8 cellular contexts compared by ENCODE assay signal in the genomic region with DNA sequence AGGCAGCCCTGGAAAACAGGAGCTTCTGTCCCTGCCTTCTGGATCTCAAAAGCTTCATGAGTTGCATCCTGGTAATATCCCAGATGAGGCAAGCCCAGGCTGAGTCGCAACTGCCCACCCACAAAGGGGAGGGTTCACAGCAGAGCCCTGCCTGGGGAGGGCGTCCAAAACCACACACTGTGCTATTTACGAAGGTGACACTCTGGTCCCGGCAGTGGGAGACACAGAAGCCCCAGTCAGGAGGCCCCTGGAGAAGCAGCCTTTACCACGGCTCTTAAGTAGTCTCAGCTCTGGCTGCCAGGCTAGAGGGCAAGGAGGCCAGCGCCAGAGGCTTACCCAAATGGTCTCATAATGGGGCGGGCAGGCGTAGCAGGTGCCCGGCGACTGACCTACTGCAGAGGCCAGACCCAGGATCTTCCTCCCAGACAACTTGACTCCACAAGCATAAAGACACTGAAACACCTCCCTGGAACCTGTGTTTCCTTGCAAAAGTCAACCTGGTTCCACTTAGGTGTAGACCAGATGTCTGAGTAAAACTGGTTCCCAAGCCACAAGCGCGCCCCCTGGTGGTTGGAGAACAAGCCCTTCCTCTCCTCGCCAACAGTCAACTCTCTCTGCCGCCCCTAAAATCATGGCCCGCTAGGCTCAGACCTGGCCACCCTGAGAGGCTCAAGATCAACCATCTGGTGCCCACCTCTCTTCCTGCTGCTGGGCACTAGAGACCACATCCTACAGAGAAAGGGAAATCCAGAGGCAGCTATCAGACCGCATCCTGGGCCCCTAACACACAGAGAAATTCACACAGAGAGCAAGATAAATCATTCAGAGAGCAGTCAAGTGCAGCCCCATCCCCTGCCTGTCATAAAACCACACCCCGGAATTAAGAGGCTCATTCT. TPM values are rescaled to one million over a fixed set of nuclear protein-coding genes. Genes with fewer than 3 reads are reported as not detected.
DNase-seq lines count a peak whose midpoint lies in the region; ATAC-seq and TF ChIP-seq lines count a peak whose summit lies in the region.

No MANE protein-coding gene starts in this region.

- CTCF ChIA-PET in activated naive CD4-positive, alpha-beta T cell treated with anti-CD3 and anti-CD28 coated beads for 36 hours (lab: Charles Lee): interaction anchor here (0.6 to 3.1 kb wide), 18 partner anchors 12 to 1172 kb away, joined by 3 to 22 read pairs (median 4); no protein-coding TSS in a partner anchor

- peaks cover 35% of the 10 kb centered on the region for H3K4me1 Mint-ChIP-seq in activated naive CD4-positive, alpha-beta T cell treated with anti-CD3 and anti-CD28 coated beads for 36 hours (ENCODE audit: low read depth)

- ATAC-seq in heart left ventricle (peak; percentile 6 to 39 (median 27)), upper lobe of left lung (ENCODE audit: low FRiP score in 2 of 2) (peak; percentile 51 to 77), GM19328 (IDR thresholded peaks at IDR 0.05; ENCODE audit: unreplicated experiment) (no peak)

- H3K36me3 Mint-ChIP-seq in activated naive CD4-positive, alpha-beta T cell treated with anti-CD3 and anti-CD28 coated beads for 36 hours (ENCODE audit: low read depth): peaks cover 3% of the 10 kb centered on the region

- peaks cover 2% of the 10 kb centered on the region for H3K27me3 Mint-ChIP-seq in activated naive CD4-positive, alpha-beta T cell treated with anti-CD3 and anti-CD28 coated beads for 36 hours (ENCODE audit: low read depth)

- no peak overlapping the region for H3K4me3 Mint-ChIP-seq in activated naive CD4-positive, alpha-beta T cell treated with anti-CD3 and anti-CD28 coated beads for 36 hours

- TF ChIP-seq POLR2A in heart left ventricle (IDR thresholded peaks at IDR 0.05): no peak
- no peak for TF ChIP-seq POLR2A in upper lobe of left lung (IDR thresholded peaks at IDR 0.05)

- H3K27ac Mint-ChIP-seq in activated naive CD4-positive, alpha-beta T cell treated with anti-CD3 and anti-CD28 coated beads for 36 hours: no peak overlapping the region

- peaks cover 36% of the 10 kb centered on the region for H3K27me3 ChIP-seq in HL-60 (ENCODE audit: insufficient read depth, poor library complexity, severe bottlenecking)
- peaks cover 0 to 14% (median 0%) of the 10 kb centered on the region in 9 donors for H3K27me3 ChIP-seq in heart left ventricle
- peaks cover 0 to 7% (median 0%) of the 10 kb centered on the region in 4 donors for H3K27me3 ChIP-seq in upper lobe of left lung

- 55 to 65% (median 63%) methylated on average over 9 to 17 of the region's 17 CpGs for WGBS in heart left ventricle, 4 donors
- 31 to 53% methylated on average over 7 to 16 of the region's 17 CpGs for WGBS in upper lobe of left lung, 2 donors

- H3K4me1 ChIP-seq in heart left ventricle (peaks cover 0 to 40% (median 20%) of the 10 kb centered on the region in 12 donors), upper lobe of left lung (peaks cover 12 to 37% (median 28%) of the 10 kb centered on the region in 4 donors)

- H3K27ac ChIP-seq in HL-60 (replicated peaks) (no peak overlapping the region), heart left ventricle (peak overlapping the region in 2 of 12 donors; percentile 35 to 56), upper lobe of left lung (peak overlapping the region in 1 of 4 donors; percentile 79)

- H3K36me3 ChIP-seq in heart left ventricle (peaks cover 0 to 4% (median 0%) of the 10 kb centered on the region in 9 donors), upper lobe of left lung (peaks cover 0 to 7% (median 2%) of the 10 kb centered on the region in 4 donors)

- DNase-seq in ELF-1 (ENCODE audit: low read depth, low spot score) (peak; percentile 91), HL-60 (ENCODE audit: low read depth in 1 of 2, low spot score in 1 of 2) (peak in 1 of 2 experiments; percentile 62), RPMI8226 (peak; percentile 83), heart left ventricle (peak; percentile 66 to 89 (median 78)), posterior vena cava (ENCODE audit: low spot score) (peak; percentile 93), upper lobe of left lung (peak in 1 of 2 donors; percentile 87)
- peak; percentile 95 for DNase-seq in activated naive CD4-positive, alpha-beta T cell treated with anti-CD3 and anti-CD28 coated beads for 36 hours

- no peak overlapping the region for H3K4me3 ChIP-seq in HL-60 (replicated peaks; ENCODE audit: insufficient read depth, low read length)
- peak overlapping the region in 6 of 12 donors; percentile 4 to 98 (median 8) for H3K4me3 ChIP-seq in heart left ventricle
- no peak overlapping the region for H3K4me3 ChIP-seq in upper lobe of left lung

- TF ChIP-seq EP300 in upper lobe of left lung (IDR thresholded peaks at IDR 0.05): no peak

- H3K9me3 ChIP-seq in heart left ventricle: no peaks in the 10 kb centered on the region
- H3K9me3 ChIP-seq in upper lobe of left lung: no peaks in the 10 kb centered on the region

- intact Hi-C loops in activated naive CD4-positive, alpha-beta T cell treated with anti-CD3 and anti-CD28 coated beads for 36 hours (cut with micrococcal nuclease): loop anchor here (1.0 to 5.0 kb wide), 8 partner anchors 9 to 432 kb away; no protein-coding TSS in a partner anchor
- intact Hi-C loops in heart left ventricle (cut with DNase I) (loop anchor here in 9 of 10 donors (1.0 to 10.0 kb wide), 10 partner anchors 93 to 619 kb away; no protein-coding TSS in a partner anchor), posterior vena cava (cut with DNase I) (loop anchor here (5.0 to 10.0 kb wide), 3 partner anchors 89 to 261 kb away; no protein-coding TSS in a partner anchor)

- no peaks in the 10 kb centered on the region for H3K9me3 Mint-ChIP-seq in activated naive CD4-positive, alpha-beta T cell treated with anti-CD3 and anti-CD28 coated beads for 36 hours

- TF ChIP-seq CTCF in HL-60 (IDR thresholded peaks at IDR 0.05; ENCODE audit: insufficient read depth, low read length) (peak; percentile 80), heart left ventricle (IDR thresholded peaks at IDR 0.05) (peak; percentile 69 to 84 (median 74)), upper lobe of left lung (IDR thresholded peaks at IDR 0.05) (peak; percentile 79 to 91 (median 88))

RNA-seq across cellular contexts. Expression of gene AXIN2, which starts 5.2 kb away (rescaled TPM):
- total RNA-seq in activated naive CD4-positive, alpha-beta T cell treated with anti-CD3 and anti-CD28 coated beads for 36 hours: 1 to 10 TPM; 2.3 to 2.5 TPM
- total RNA-seq in heart left ventricle: 10 to 100 TPM in 6 of 9 donors, 1 to 10 TPM in 3; 5.7 to 24.0 (median 12.9) TPM
- 10 to 100 TPM in 1 of 2 donors, 1 to 10 TPM in 1; 5.6 to 20.0 TPM for polyA plus RNA-seq in heart left ventricle
- total RNA-seq in posterior vena cava: 10 to 100 TPM; 21.2 to 23.5 TPM
- 100 to 1,000 TPM in 1 of 6 donors, 10 to 100 TPM in 5; 48.0 to 135 (median 68.9) TPM for total RNA-seq in upper lobe of left lung
